In the genomic region with DNA sequence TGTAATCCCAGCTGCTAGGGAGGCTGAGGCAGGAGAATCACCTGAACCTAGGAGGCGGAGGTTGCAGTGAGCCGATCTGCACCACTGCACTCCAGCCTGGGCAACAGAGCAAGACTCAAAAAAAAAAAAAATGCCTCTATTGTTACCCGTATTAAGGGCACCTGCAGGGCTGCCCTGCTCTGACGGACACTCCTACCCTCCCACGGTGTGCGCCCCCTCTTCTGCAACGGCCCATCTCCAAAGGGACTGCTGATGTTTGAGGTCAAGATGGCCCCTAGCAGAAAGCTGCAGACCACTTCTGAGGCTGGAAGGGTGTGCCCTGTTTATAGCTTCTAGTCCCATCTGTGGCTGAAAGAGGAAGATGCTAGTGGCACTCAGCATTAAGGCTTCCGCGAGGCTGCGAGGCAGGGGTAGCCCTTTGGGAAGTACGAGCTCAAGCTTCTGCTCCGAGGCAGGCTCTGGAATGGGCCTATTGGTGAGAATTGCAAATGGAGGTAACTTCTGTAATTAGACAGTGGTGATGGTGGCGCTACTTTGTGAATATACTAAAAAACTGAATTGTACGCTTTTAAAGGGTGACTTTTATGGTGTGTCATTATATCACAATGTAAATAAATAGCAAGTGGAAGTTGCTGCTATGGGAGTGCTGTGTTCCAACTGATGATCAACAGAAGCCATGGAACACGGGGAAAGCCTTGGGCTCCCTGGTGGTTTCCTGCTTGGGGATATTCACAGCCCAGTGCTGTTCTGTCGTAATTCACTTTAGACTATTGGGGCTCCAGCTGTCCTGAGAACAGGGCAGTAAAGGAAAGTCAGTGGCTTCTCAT, we compare ENCODE assay signal across 10 cellular contexts. TPM values are rescaled to one million over a fixed set of nuclear protein-coding genes. Genes with fewer than 3 reads are reported as not detected.
DNase-seq lines count a peak whose midpoint lies in the region; ATAC-seq and TF ChIP-seq lines count a peak whose summit lies in the region.
"Had no signal": no experiment of that assay in that cellular context is flagged by ENCODE, and none has a peak within 500 bp of the region (broad histone marks: within the 10 kb centered on the region; RNA-seq: fewer than 3 reads in every experiment).

No MANE protein-coding gene starts in this region.

- H3K9me3 ChIP-seq in right cardiac atrium (ENCODE audit: control insufficient read depth, low read length) (no peaks in the 10 kb centered on the region), SK-N-SH (no peaks in the 10 kb centered on the region), upper lobe of right lung (no peaks in the 10 kb centered on the region), uterus (no peaks in the 10 kb centered on the region)

- H3K4me2 ChIP-seq in SK-N-SH, result no peak overlapping the region

- H3K9me2 ChIP-seq in SK-N-SH, result no peaks in the 10 kb centered on the region

- ATAC-seq in Right ventricle myocardium superior (ENCODE audit: poor library complexity) (peak; percentile 18), right cardiac atrium (no peak), upper lobe of right lung (no peak)

- TF ChIP-seq EP300 in SK-N-SH (IDR thresholded peaks at IDR 0.05; ENCODE audit: borderline replicate concordance in 1 of 2, low read depth in 1 of 2, low read length in 1 of 2), result no peak

- H3K4me3 ChIP-seq in right cardiac atrium (ENCODE audit: low read length) (no peak overlapping the region), SK-N-SH (ENCODE audit: low read depth in 2 of 2, low read length in 1 of 2) (no peak overlapping the region), fibroblast of villous mesenchyme (ENCODE audit: low read depth, low read length) (no peak overlapping the region), upper lobe of right lung (no peak overlapping the region), uterus (no peak overlapping the region)

- peaks cover 34% of the 10 kb centered on the region for H3K4me1 Mint-ChIP-seq in type B pancreatic cell (ENCODE audit: unreplicated experiment)

- H3K27ac ChIP-seq in right cardiac atrium (ENCODE audit: low read length) (no peak overlapping the region), SK-N-SH (ENCODE audit: low read depth in 2 of 2, low read length in 1 of 2) (peak overlapping the region; percentile 4 to 66; a peak in 3 of 4 replicates), upper lobe of right lung (no peak overlapping the region), uterus (peak overlapping the region in 1 of 2 donors; percentile 21)

- no peaks in the 10 kb centered on the region for H3K9me3 Mint-ChIP-seq in type B pancreatic cell
- H3K9me3 Mint-ChIP-seq: activated T-helper 1 cell treated with anti-CD3 and anti-CD28 coated beads, Interleukin-12 subunit alpha, Interleukin-12 subunit beta, Interleukin-2, Interleukin-4 antibody, amounts not matched to agents 30 ng/mL and 10 ng/mL and 1 ng/mL, durations not matched to agents 14 hours and 24 hours and 36 hours had no signal

- peaks cover 19% of the 10 kb centered on the region for H3F3A ChIP-seq in SK-N-SH (replicated peaks; ENCODE audit: insufficient read depth)

- no peaks in the 10 kb centered on the region for H3K79me2 ChIP-seq in SK-N-SH (ENCODE audit: insufficient read depth)

- no peak for TF ChIP-seq CTCF in SK-N-SH (IDR thresholded peaks at IDR 0.05)
- no peak for TF ChIP-seq CTCF in fibroblast of villous mesenchyme (IDR thresholded peaks at IDR 0.05; ENCODE audit: insufficient read depth, low read depth, low read length)
- no peak for TF ChIP-seq CTCF in type B pancreatic cell (conservative IDR thresholded peaks at IDR 0.05)
- no peak for TF ChIP-seq CTCF in upper lobe of right lung (IDR thresholded peaks at IDR 0.05)
- TF ChIP-seq CTCF in uterus (IDR thresholded peaks at IDR 0.05), result no peak

- H2AFZ ChIP-seq in SK-N-SH (ENCODE audit: low read depth), result no peak overlapping the region

- intact Hi-C loops in Right ventricle myocardium superior (cut with DNase I) (loop anchor here (2.0 kb wide), 1 partner anchor 264 kb away; no protein-coding TSS in a partner anchor), right cardiac atrium (cut with DNase I) (loop anchor here in 2 of 4 donors (2.0 kb wide), 1 partner anchor 264 kb away; no protein-coding TSS in a partner anchor), upper lobe of right lung (cut with DNase I) (loop anchor here (5.0 kb wide), 1 partner anchor 265 kb away; no protein-coding TSS in a partner anchor), uterus (cut with DNase I; ENCODE audit: low total_unique reads) (loop anchor here (5.0 kb wide), 1 partner anchor 260 kb away; no protein-coding TSS in a partner anchor)

- peak overlapping the region; percentile 15 for H3K27ac Mint-ChIP-seq in type B pancreatic cell
- H3K27ac Mint-ChIP-seq: activated T-helper 1 cell treated with anti-CD3 and anti-CD28 coated beads, Interleukin-12 subunit alpha, Interleukin-12 subunit beta, Interleukin-2, Interleukin-4 antibody, amounts not matched to agents 30 ng/mL and 10 ng/mL and 1 ng/mL, durations not matched to agents 14 hours and 24 hours and 36 hours had no signal

- H3K4me1 ChIP-seq in right cardiac atrium (ENCODE audit: control insufficient read depth, insufficient read depth, low read length) (peaks cover 5% of the 10 kb centered on the region), SK-N-SH (ENCODE audit: control insufficient read depth in 1 of 2, insufficient read depth in 2 of 2, low read depth in 1 of 2, low read length in 1 of 2) (peaks cover 20 to 27% of the 10 kb centered on the region in 2 experiments; a peak in 2 of 4 replicates), upper lobe of right lung (peaks cover 23% of the 10 kb centered on the region), uterus (peaks cover 0 to 3% of the 10 kb centered on the region in 2 donors)

- no peak for TF ChIP-seq RAD21 in SK-N-SH (IDR thresholded peaks at IDR 0.05; ENCODE audit: low read length)

- CTCF ChIA-PET in SK-N-SH (lab: Yijun Ruan, JAX), result interaction anchor here (0.7 to 7.3 kb wide), 76 partner anchors 9 to 380 kb away, joined by 3 to 170 read pairs (median 6); a partner anchor contains a TSS

- POLR2A ChIA-PET in SK-N-SH (lab: Yijun Ruan, JAX), result interaction anchor here (0.5 to 1.2 kb wide), 4 partner anchors 78 to 265 kb away, joined by 3 to 4 read pairs (median 4); a partner anchor contains a TSS

- peaks cover 10% of the 10 kb centered on the region for H3K36me3 Mint-ChIP-seq in type B pancreatic cell

- DNase-seq in Right ventricle myocardium superior (no peak), right cardiac atrium (no peak), SK-N-SH (no peak), fibroblast of villous mesenchyme (ENCODE audit: low read depth) (peak; percentile 36), type B pancreatic cell (ENCODE audit: extremely low spot score, unreplicated experiment) (no peak), medulla oblongata (ENCODE audit: extremely low spot score) (no peak), upper lobe of right lung (no peak), uterus (no peak)

- no peak overlapping the region for H3K4me3 Mint-ChIP-seq in type B pancreatic cell
- H3K4me3 Mint-ChIP-seq: activated T-helper 1 cell treated with anti-CD3 and anti-CD28 coated beads, Interleukin-12 subunit alpha, Interleukin-12 subunit beta, Interleukin-2, Interleukin-4 antibody, amounts not matched to agents 30 ng/mL and 10 ng/mL and 1 ng/mL, durations not matched to agents 14 hours and 24 hours and 36 hours had no signal

- no peaks in the 10 kb centered on the region for H3K27me3 Mint-ChIP-seq in type B pancreatic cell
- H3K27me3 Mint-ChIP-seq: progenitor cell of endocrine pancreas had no signal

- no peak overlapping the region for H3K9ac ChIP-seq in SK-N-SH

- H3K27me3 ChIP-seq in right cardiac atrium (ENCODE audit: control insufficient read depth, insufficient read depth), result no peaks in the 10 kb centered on the region
- no peaks in the 10 kb centered on the region for H3K27me3 ChIP-seq in SK-N-SH (ENCODE audit: insufficient read depth)
- H3K27me3 ChIP-seq in upper lobe of right lung, result no peaks in the 10 kb centered on the region
- no peaks in the 10 kb centered on the region for H3K27me3 ChIP-seq in uterus

- peaks cover 0 to 11% of the 10 kb centered on the region in 2 experiments for H3K36me3 ChIP-seq in SK-N-SH (replicated peaks in 1 of 2; ENCODE audit: control insufficient read depth in 1 of 2, insufficient read depth in 2 of 2, low read length in 1 of 2)
- no peaks in the 10 kb centered on the region for H3K36me3 ChIP-seq in upper lobe of right lung
- H3K36me3 ChIP-seq in uterus, result no peaks in the 10 kb centered on the region

- no peak for TF ChIP-seq POLR2A in uterus (IDR thresholded peaks at IDR 0.05)

- 81% methylated on average over 16 of the region's 16 CpGs for WGBS in right cardiac atrium
- 89% methylated on average over 12 of the region's 16 CpGs for WGBS in SK-N-SH (ENCODE audit: low lambda C conversion rate)

- no peaks in the 10 kb centered on the region; the same call in 1 of the 2 replicates for H4K20me1 ChIP-seq in SK-N-SH (ENCODE audit: insufficient read depth)

TF ChIP-seq in SK-N-SH, 30 proteins besides CTCF, POLR2A, EP300 and RAD21 (continues in another document):
- TF ChIP-seq FOSL2 (IDR thresholded peaks at IDR 0.05; ENCODE audit: borderline replicate concordance, low read depth) (no peak), RFX5 (IDR thresholded peaks at IDR 0.05; ENCODE audit: low read length) (no peak)

RNA-seq across cellular contexts. Expression of a gene that starts 24.3 kb away (rescaled TPM):
- total RNA-seq in Right ventricle myocardium superior (46.1 TPM), right cardiac atrium (10 to 100 TPM; 43.8 to 67.4 (median 56.5) TPM), fibroblast of villous mesenchyme (101 and 112 TPM in 2 replicates), type B pancreatic cell (ENCODE audit: low replicate concordance) (99.9 and 103 TPM in 2 replicates), upper lobe of right lung (92.9 TPM), uterus (100 to 1,000 TPM in 3 of 4 donors, 10 to 100 TPM in 1; 57.4 to 243 (median 151) TPM)
- polyA plus RNA-seq in right cardiac atrium (39.8 TPM), SK-N-SH (2012; rRNA removed) (52.5 and 64.0 TPM in 2 replicates)
- 26.8 and 42.2 TPM in 2 replicates for polyA plus RNA-seq in SK-N-SH (2012; cell fraction: cytosol; rRNA removed)
- 133 and 150 TPM in 2 replicates for polyA plus RNA-seq in SK-N-SH (2012; cell fraction: nucleus; rRNA removed)

RNA-seq across cellular contexts. Expression of a gene that starts 33.9 kb away (rescaled TPM):
- 175 TPM for total RNA-seq in Right ventricle myocardium superior
- total RNA-seq in right cardiac atrium, result 100 to 1,000 TPM; 110 to 156 (median 123) TPM
- 137 TPM for polyA plus RNA-seq in right cardiac atrium
- polyA plus RNA-seq in SK-N-SH (2012; rRNA removed), result 24.4 and 31.1 TPM in 2 replicates
- 15.8 and 23.6 TPM in 2 replicates for polyA plus RNA-seq in SK-N-SH (2012; cell fraction: cytosol; rRNA removed)
- polyA plus RNA-seq in SK-N-SH (2012; cell fraction: nucleus; rRNA removed), result 23.4 and 33.0 TPM in 2 replicates
- 26.7 and 39.3 TPM in 2 replicates for total RNA-seq in fibroblast of villous mesenchyme
- total RNA-seq in type B pancreatic cell (ENCODE audit: low replicate concordance), result 52.5 and 77.2 TPM in 2 replicates
- 36.9 TPM for total RNA-seq in upper lobe of right lung
- 10 to 100 TPM; 28.1 to 80.3 (median 47.1) TPM for total RNA-seq in uterus

Comparison
In these comparisons a context has a peak if more than half of its experiments do, and no peak if none do; other contexts are left out.
1. H3K27ac ChIP-seq: peak in SK-N-SH (2 of 2); none in right cardiac atrium (single experiment) and upper lobe of right lung (single experiment).